25 cellular contexts compared by ENCODE assay signal in genomic region chr17:16931318-16932060, GRCh38. TPM values are rescaled to one million over a fixed set of nuclear protein-coding genes. Genes with fewer than 3 reads are reported as not detected.
"Had no signal": no experiment of that assay in that cellular context is flagged by ENCODE, and none has a peak within 500 bp of the region (broad histone marks: within the 10 kb centered on the region; RNA-seq: fewer than 3 reads in every experiment).

No MANE protein-coding gene starts in this region.

- H3K36me3 ChIP-seq: neural progenitor cell, ovary, right atrium auricular region, stomach, suprapubic skin, tibial nerve had no signal

- H3K4me3 ChIP-seq: neural progenitor cell, ovary, psoas muscle, right atrium auricular region, stomach, suprapubic skin, tibial nerve had no signal

- H3K4me3 Mint-ChIP-seq: activated CD4-positive, alpha-beta memory T cell treated with anti-CD3 and anti-CD28 coated beads, Interleukin-2, amount 10 ng/mL, durations not matched to agents 7 days and 5 days; activated CD4-positive, alpha-beta T cell treated with anti-CD3 and anti-CD28 coated beads, Interleukin-2, amount 10 ng/mL, durations not matched to agents 24 days and 14 days; activated T-cell treated with anti-CD3 and anti-CD28 coated beads, Interleukin-2, amount 50 U/mL, for 72 hours; brain; naive thymus-derived CD4-positive, alpha-beta T cell; neural progenitor cell had no signal

- H3K9me3 Mint-ChIP-seq: activated CD4-positive, alpha-beta memory T cell treated with anti-CD3 and anti-CD28 coated beads, Interleukin-2, amount 10 ng/mL, durations not matched to agents 7 days and 5 days; activated CD4-positive, alpha-beta T cell treated with anti-CD3 and anti-CD28 coated beads, Interleukin-2, amount 10 ng/mL, durations not matched to agents 24 days and 14 days; activated T-cell treated with anti-CD3 and anti-CD28 coated beads, Interleukin-2, amount 50 U/mL, for 72 hours; brain; naive thymus-derived CD4-positive, alpha-beta T cell; neural progenitor cell had no signal

- H3K4me2 ChIP-seq: neural progenitor cell had no signal

- DNase-seq: activated CD4-positive, alpha-beta memory T cell treated with anti-CD3 and anti-CD28 coated beads, Interleukin-2, amount 10 ng/mL, durations not matched to agents 7 days and 5 days; activated CD4-positive, alpha-beta T cell treated with anti-CD3 and anti-CD28 coated beads, Interleukin-2, amount 10 ng/mL, durations not matched to agents 24 days and 14 days; activated gamma-delta T cell; activated naive CD4-positive, alpha-beta T cell treated with anti-CD3 and anti-CD28 coated beads, Interleukin-2, amount 50 U/mL, for 16 hours; activated T-cell treated with anti-CD3 and anti-CD28 coated beads, Interleukin-2, amount 50 U/mL, for 72 hours; aorta; caudate nucleus; effector memory CD4-positive, alpha-beta T cell; foreskin keratinocyte; hippocampal formation; naive thymus-derived CD4-positive, alpha-beta T cell; ovary; psoas muscle; stimulated activated CD4-positive, alpha-beta T cell treated with anti-CD3 and anti-CD28 coated beads, Interleukin-12 subunit alpha, Interleukin-12 subunit beta, amount 100 ng/mL, for 4 hours; stimulated activated CD4-positive, alpha-beta T cell treated with anti-CD3 and anti-CD28 coated beads, Interleukin-1b, Interleukin-23, amount 100 ng/mL, for 48 hours; stomach had no signal

- H3K4me1 Mint-ChIP-seq: activated CD4-positive, alpha-beta memory T cell treated with anti-CD3 and anti-CD28 coated beads, Interleukin-2, amount 10 ng/mL, durations not matched to agents 7 days and 5 days; activated CD4-positive, alpha-beta T cell treated with anti-CD3 and anti-CD28 coated beads, Interleukin-2, amount 10 ng/mL, durations not matched to agents 24 days and 14 days; brain had no signal

- ATAC-seq: activated CD4-positive, CD25-positive, alpha-beta regulatory T cell treated with anti-CD3 and anti-CD28 coated beads, Interleukin-2, amount 50 U/mL, for 24 hours; activated T-cell treated with anti-CD3 and anti-CD28 coated beads, Interleukin-2, amount 50 U/mL, for 72 hours; foreskin keratinocyte; naive thymus-derived CD4-positive, alpha-beta T cell; psoas muscle had no signal

- H3K9ac ChIP-seq: neural progenitor cell had no signal

- H3K4me1 ChIP-seq: foreskin keratinocyte, neural progenitor cell, psoas muscle, right atrium auricular region, stomach, suprapubic skin had no signal

- H3K36me3 Mint-ChIP-seq: brain; naive thymus-derived CD4-positive, alpha-beta T cell; neural progenitor cell had no signal

- H3K9me3 ChIP-seq: ovary, psoas muscle, right atrium auricular region, stomach, suprapubic skin, tibial nerve had no signal

- H3K27ac ChIP-seq: foreskin keratinocyte, neural progenitor cell, ovary, psoas muscle, right atrium auricular region, stomach, suprapubic skin, tibial nerve had no signal

- H3K27ac Mint-ChIP-seq: activated CD4-positive, alpha-beta memory T cell treated with anti-CD3 and anti-CD28 coated beads, Interleukin-2, amount 10 ng/mL, durations not matched to agents 7 days and 5 days; activated CD4-positive, alpha-beta T cell treated with anti-CD3 and anti-CD28 coated beads, Interleukin-2, amount 10 ng/mL, durations not matched to agents 24 days and 14 days; activated T-cell treated with anti-CD3 and anti-CD28 coated beads, Interleukin-2, amount 50 U/mL, for 72 hours; brain; naive thymus-derived CD4-positive, alpha-beta T cell; neural progenitor cell had no signal

- H3K27me3 Mint-ChIP-seq: activated CD4-positive, alpha-beta memory T cell treated with anti-CD3 and anti-CD28 coated beads, Interleukin-2, amount 10 ng/mL, durations not matched to agents 7 days and 5 days; activated CD4-positive, alpha-beta T cell treated with anti-CD3 and anti-CD28 coated beads, Interleukin-2, amount 10 ng/mL, durations not matched to agents 24 days and 14 days had no signal

- H3K27me3 ChIP-seq: neural progenitor cell, ovary, right atrium auricular region, tibial nerve had no signal

RNA-seq across cellular contexts. Expression of gene TNFRSF13B, which starts 40.4 kb away (rescaled TPM):
- total RNA-seq: activated CD4-positive, alpha-beta memory T cell treated with anti-CD3 and anti-CD28 coated beads, Interleukin-2, amount 10 ng/mL, durations not matched to agents 7 days and 5 days; activated CD4-positive, alpha-beta T cell treated with anti-CD3 and anti-CD28 coated beads, Interleukin-2, amount 10 ng/mL, durations not matched to agents 24 days and 14 days; activated T-cell treated with anti-CD3 and anti-CD28 coated beads, Interleukin-2, amount 50 U/mL, for 72 hours; aorta; dermis microvascular lymphatic vessel endothelial cell; foreskin keratinocyte; lower leg skin; ovary; psoas muscle; right atrium auricular region; T-helper 2 cell treated with Interferon-gamma antibody and Interleukin-4, amounts not matched to agents 100 ng/mL and 5 ng/mL, for 36 hours; tibial nerve had no signal
- polyA plus RNA-seq: aorta, foreskin keratinocyte, psoas muscle had no signal
